Comparison of ENCODE assay signal across 2 cellular contexts in genomic region chr1:162217674-162218073, GRCh38.
TF ChIP-seq lines count a peak whose summit lies in the region.

No MANE protein-coding gene starts in this region.

TF ChIP-seq in K562, 482 proteins besides CTCF, POLR2A, EP300 and RAD21 (continued from another document):
- TF ChIP-seq HMGXB4 (CRISPR knock-in tag; IDR thresholded peaks at IDR 0.05) (no peak), HLTF (IDR thresholded peaks at IDR 0.05) (no peak), HMBOX1 (IDR thresholded peaks at IDR 0.05) (peak; percentile 81), MAFK (IDR thresholded peaks at IDR 0.05; ENCODE audit: low read length) (no peak), E2F6 (IDR thresholded peaks at IDR 0.05; ENCODE audit: borderline replicate concordance in 1 of 2, extremely low read depth in 1 of 2, insufficient read depth in 1 of 2, insufficient read length in 1 of 2, low read depth in 1 of 2, low read length in 1 of 2, poor library complexity in 1 of 2, severe bottlenecking in 1 of 2) (no peak), ZNF785 (CRISPR knock-in tag; IDR thresholded peaks at IDR 0.05) (no peak)

TF ChIP-seq in neural cell, 6 proteins besides CTCF, POLR2A, EP300 and RAD21 (continued from another document):
- TF ChIP-seq REST (IDR thresholded peaks at IDR 0.05; ENCODE audit: borderline replicate concordance), result no peak
- TF ChIP-seq TAF1 (IDR thresholded peaks at IDR 0.05; ENCODE audit: low read depth), result no peak
- TF ChIP-seq MXI1 (conservative IDR thresholded peaks at IDR 0.05; ENCODE audit: poor library complexity, severe bottlenecking), result no peak
